23 cellular contexts compared by ENCODE assay signal in the genomic region with DNA sequence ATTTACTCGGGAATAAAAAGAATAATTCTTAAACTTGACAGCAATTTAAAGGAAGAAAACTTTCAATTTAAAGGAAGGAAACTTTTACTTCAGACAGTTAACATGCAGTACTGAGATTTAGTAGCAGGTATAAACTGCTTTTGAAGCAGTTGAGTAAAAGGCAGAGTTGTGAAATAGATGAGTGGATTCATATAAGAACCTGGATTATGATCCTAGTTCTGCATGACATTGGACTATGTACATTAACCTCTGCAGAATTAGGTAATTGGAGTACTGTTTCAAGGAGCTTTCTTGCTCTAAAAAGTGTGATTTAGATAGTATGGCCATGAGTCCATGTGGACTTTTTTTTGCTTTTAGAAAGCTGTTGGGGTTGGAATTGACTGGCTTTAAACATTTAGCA. TPM values are rescaled to one million over a fixed set of nuclear protein-coding genes. Genes with fewer than 3 reads are reported as not detected.
DNase-seq lines count a peak whose midpoint lies in the region; ATAC-seq, FAIRE-seq and TF ChIP-seq lines count a peak whose summit lies in the region.
"Had no signal": no experiment of that assay in that cellular context is flagged by ENCODE, and none has a peak within 500 bp of the region (broad histone marks: within the 10 kb centered on the region; RNA-seq: fewer than 3 reads in every experiment).

No MANE protein-coding gene starts in this region.

- CTCF ChIA-PET in A549 (lab: Yijun Ruan, JAX): interaction anchor here (0.6 to 1.7 kb wide), 2 partner anchors 9 to 259 kb away, joined by 3 to 6 read pairs; no protein-coding TSS in a partner anchor
- CTCF ChIA-PET in CD4-positive, alpha-beta T cell (lab: Charles Lee): interaction anchor here (1.0 kb wide), 1 partner anchor 121 kb away, joined by 3 read pairs; no protein-coding TSS in a partner anchor

- H3K4me1 ChIP-seq in A549: peaks cover 90% of the 10 kb centered on the region

- peaks cover 72% of the 10 kb centered on the region for H3K36me3 Mint-ChIP-seq in CD4-positive, alpha-beta T cell (ENCODE audit: low read depth)

- no peaks in the 10 kb centered on the region for H3K9me3 ChIP-seq in A549
- no peaks in the 10 kb centered on the region for H3K9me3 ChIP-seq in CD4-positive, alpha-beta T cell (ENCODE audit: control insufficient read depth, low read length)
- H3K9me3 ChIP-seq: heart left ventricle, pancreas, sigmoid colon, stomach had no signal

- DNase-seq in A549 (ENCODE audit: low read depth in 1 of 2, low spot score in 1 of 2) (no peak), amniotic epithelial cell (ENCODE audit: low read depth) (peak; percentile 77), left lobe of liver (ENCODE audit: low spot score) (no peak), NCI-H187 (lab: John Stamatoyannopoulos, UW) (no peak), SK-N-DZ (ENCODE audit: low spot score) (no peak), NCI-H345 treated with DMSO at 0.1 percent for 48 hours (lab: John Stamatoyannopoulos, UW; ENCODE audit: unreplicated experiment) (no peak)
- DNase-seq in CD4-positive, alpha-beta T cell: no peak
- DNase-seq: activated B cell treated with CpG ODN at 0.5 μM for 24 hours; activated naive CD4-positive, alpha-beta T cell treated with anti-CD3 and anti-CD28 coated beads, Interleukin-2, amount 50 U/mL, for 16 hours; Calu3; dorsolateral prefrontal cortex; H9; heart left ventricle; naive B cell; NCI-H187 treated with DMSO at 0.1 percent for 48 hours; NCI-H510A treated with DMSO at 0.1 percent for 48 hours; pancreas; SIG-M5; sigmoid colon; stimulated activated CD4-positive, alpha-beta T cell treated with anti-CD3 and anti-CD28 coated beads, Interleukin-1b, Interleukin-23, amount 100 ng/mL, for 48 hours; stomach had no signal

- no peak for TF ChIP-seq CTCF in A549 (IDR thresholded peaks at IDR 0.05)
- no peak for TF ChIP-seq CTCF in CD4-positive, alpha-beta T cell (IDR thresholded peaks at IDR 0.05)

- ATAC-seq in A549 (no peak), left lobe of liver (peak; percentile 17)
- ATAC-seq in CD4-positive, alpha-beta T cell (ENCODE audit: poor library complexity): no peak
- ATAC-seq: heart left ventricle had no signal

- no peaks in the 10 kb centered on the region for H3K9me3 Mint-ChIP-seq in CD4-positive, alpha-beta T cell
- H3K9me3 Mint-ChIP-seq: activated B cell treated with CpG ODN at 0.5 μM for 24 hours, H9, IgD-negative memory B cell, naive B cell had no signal

- TF ChIP-seq RAD21 in A549 (conservative IDR thresholded peaks at IDR 0.05 in 1 of 2, IDR thresholded peaks at IDR 0.05 in 1 of 2): no peak

- no peak for TF ChIP-seq POLR2A in A549 (IDR thresholded peaks at IDR 0.05; ENCODE audit: low read length)

- no peak for FAIRE-seq in A549 (lab: Jason Lieb, UNC)
- FAIRE-seq: pancreas, urothelium cell line had no signal

- no peaks in the 10 kb centered on the region for H3K27me3 ChIP-seq in CD4-positive, alpha-beta T cell (ENCODE audit: control insufficient read depth, insufficient read depth, low read length)
- H3K27me3 ChIP-seq: dorsolateral prefrontal cortex, heart left ventricle, pancreas, sigmoid colon, stomach had no signal

- H3K27me3 Mint-ChIP-seq in CD4-positive, alpha-beta T cell: no peaks in the 10 kb centered on the region
- H3K27me3 Mint-ChIP-seq: activated B cell treated with CpG ODN at 0.5 μM for 24 hours, IgD-negative memory B cell, naive B cell had no signal

- POLR2A ChIA-PET in A549 (lab: Yijun Ruan, JAX): no interaction called here
- POLR2A ChIA-PET in CD4-positive, alpha-beta T cell (lab: Charles Lee): no interaction called here

- H3K4me3 ChIP-seq in A549: no peak overlapping the region
- H3K4me3 ChIP-seq: dorsolateral prefrontal cortex, heart left ventricle, pancreas, sigmoid colon, stomach had no signal

- TF ChIP-seq EP300 in A549 (IDR thresholded peaks at IDR 0.05): no peak

- H3K4me3 Mint-ChIP-seq in CD4-positive, alpha-beta T cell: no peak overlapping the region
- H3K4me3 Mint-ChIP-seq: activated B cell treated with CpG ODN at 0.5 μM for 24 hours, H9, IgD-negative memory B cell, naive B cell had no signal

- peaks cover 74% of the 10 kb centered on the region for H3K4me1 Mint-ChIP-seq in CD4-positive, alpha-beta T cell (ENCODE audit: low read depth)

- intact Hi-C loops in CD4-positive, alpha-beta T cell (cut with DNase I, micrococcal nuclease): no loop called here

- peak overlapping the region in 1 of 2 experiments; percentile 9; a peak in 2 of 6 replicates for H3K27ac ChIP-seq in A549
- H3K27ac ChIP-seq in CD4-positive, alpha-beta T cell (ENCODE audit: low read depth, low read length): no peak overlapping the region
- H3K27ac ChIP-seq: dorsolateral prefrontal cortex had no signal

- H3K4me2 ChIP-seq in A549: peak overlapping the region; percentile 6; the same call in 1 of the 3 replicates

- H3K27ac Mint-ChIP-seq in CD4-positive, alpha-beta T cell: peak overlapping the region; percentile 33
- H3K27ac Mint-ChIP-seq: activated B cell treated with CpG ODN at 0.5 μM for 24 hours, H9, IgD-negative memory B cell had no signal

- WGBS in A549 (ENCODE audit: missing lambda C conversion rate): 45% methylated on average over 1 of the region's 1 CpG

TF ChIP-seq in A549, 52 proteins besides CTCF, POLR2A, EP300 and RAD21:
- TF ChIP-seq, protein P1, sequence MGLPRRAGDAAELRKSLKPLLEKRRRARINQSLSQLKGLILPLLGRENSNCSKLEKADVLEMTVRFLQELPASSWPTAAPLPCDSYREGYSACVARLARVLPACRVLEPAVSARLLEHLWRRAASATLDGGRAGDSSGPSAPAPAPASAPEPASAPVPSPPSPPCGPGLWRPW (IDR thresholded peaks at IDR 0.05): no peak
- no peak for TF ChIP-seq RNF2 (IDR thresholded peaks at IDR 0.05; ENCODE audit: borderline replicate concordance, low read depth)
- TF ChIP-seq CEBPB (IDR thresholded peaks at IDR 0.05): 0 out of 4 replicates have a peak, but pooled peaks of 1 of the 2 experiments have one; percentile 22
- TF ChIP-seq TFCP2L1 (CRISPR knock-in tag; IDR thresholded peaks at IDR 0.05): 0 out of 2 replicates have a peak, but pooled peaks have one; percentile 9

RNA-seq across cellular contexts. Expression of a gene that starts 29.7 kb away (rescaled TPM):
- polyA plus RNA-seq in A549 (2011; rRNA removed): 415 and 431 TPM in 2 replicates
- polyA plus RNA-seq in A549 (2012; cell fraction: cytosol; rRNA removed): 264 and 317 TPM in 2 replicates
- 658 and 717 TPM in 2 replicates for polyA plus RNA-seq in A549 (2012; cell fraction: nucleus; rRNA removed)
- 328 to 356 TPM (median 342 TPM) in 3 replicates for polyA plus RNA-seq in A549 (2017; fragmentation: RNase III; extraction: RNeasy Plus Mini Kit Qiagen cat#74134 plus additional on column Dnase treatment)
- polyA minus RNA-seq in A549 (2011; rRNA and poly(A)+ RNA removed): 375 and 407 TPM in 2 replicates
- 100 to 1,000 TPM; 113 to 117 TPM for total RNA-seq in CD4-positive, alpha-beta T cell
- 118 TPM for total RNA-seq in left lobe of liver
- polyA plus RNA-seq in SK-N-DZ (2014; cell fraction: cytosol; rRNA removed): 89.4 and 103 TPM in 2 replicates
- polyA plus RNA-seq in SK-N-DZ (2014; cell fraction: nucleus; rRNA removed): 90.0 and 149 TPM in 2 replicates
